3 cellular contexts compared by ENCODE assay signal in the genomic region with DNA sequence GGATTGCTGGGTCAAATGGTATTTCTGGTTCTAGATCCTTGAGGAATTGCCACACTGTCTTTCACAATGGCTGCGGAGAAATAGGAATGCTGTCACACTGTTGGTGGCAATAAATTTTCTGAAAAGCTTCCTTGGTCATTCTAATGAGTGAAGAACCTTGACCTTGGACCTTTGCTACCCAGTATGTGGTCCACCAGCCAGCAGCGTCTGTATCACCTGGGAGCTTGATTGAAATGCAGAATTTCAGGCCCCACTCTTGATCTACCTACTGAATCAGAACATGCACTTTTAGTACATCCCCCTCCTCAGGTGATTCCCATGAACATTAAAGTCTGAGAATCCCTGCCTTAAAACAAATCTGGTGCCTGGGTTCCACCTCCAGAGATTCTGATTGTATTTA.
TF ChIP-seq lines count a peak whose summit lies in the region.

No MANE protein-coding gene starts in this region.

TF ChIP-seq in GM23338, 12 proteins besides CTCF, POLR2A, EP300 and RAD21:
- TF ChIP-seq CREB1 (CRISPR knock-in tag; IDR thresholded peaks at IDR 0.05; ENCODE audit: low read depth) (no peak), EZH2phosphoT487 (IDR thresholded peaks at IDR 0.05; ENCODE audit: unreplicated experiment) (no peak), JUNB (IDR thresholded peaks at IDR 0.05; ENCODE audit: unreplicated experiment) (no peak), STAT1 (IDR thresholded peaks at IDR 0.05; ENCODE audit: unreplicated experiment) (no peak), EZH2 (IDR thresholded peaks at IDR 0.05; ENCODE audit: low read depth, unreplicated experiment) (no peak)
- TF ChIP-seq, protein P1, sequence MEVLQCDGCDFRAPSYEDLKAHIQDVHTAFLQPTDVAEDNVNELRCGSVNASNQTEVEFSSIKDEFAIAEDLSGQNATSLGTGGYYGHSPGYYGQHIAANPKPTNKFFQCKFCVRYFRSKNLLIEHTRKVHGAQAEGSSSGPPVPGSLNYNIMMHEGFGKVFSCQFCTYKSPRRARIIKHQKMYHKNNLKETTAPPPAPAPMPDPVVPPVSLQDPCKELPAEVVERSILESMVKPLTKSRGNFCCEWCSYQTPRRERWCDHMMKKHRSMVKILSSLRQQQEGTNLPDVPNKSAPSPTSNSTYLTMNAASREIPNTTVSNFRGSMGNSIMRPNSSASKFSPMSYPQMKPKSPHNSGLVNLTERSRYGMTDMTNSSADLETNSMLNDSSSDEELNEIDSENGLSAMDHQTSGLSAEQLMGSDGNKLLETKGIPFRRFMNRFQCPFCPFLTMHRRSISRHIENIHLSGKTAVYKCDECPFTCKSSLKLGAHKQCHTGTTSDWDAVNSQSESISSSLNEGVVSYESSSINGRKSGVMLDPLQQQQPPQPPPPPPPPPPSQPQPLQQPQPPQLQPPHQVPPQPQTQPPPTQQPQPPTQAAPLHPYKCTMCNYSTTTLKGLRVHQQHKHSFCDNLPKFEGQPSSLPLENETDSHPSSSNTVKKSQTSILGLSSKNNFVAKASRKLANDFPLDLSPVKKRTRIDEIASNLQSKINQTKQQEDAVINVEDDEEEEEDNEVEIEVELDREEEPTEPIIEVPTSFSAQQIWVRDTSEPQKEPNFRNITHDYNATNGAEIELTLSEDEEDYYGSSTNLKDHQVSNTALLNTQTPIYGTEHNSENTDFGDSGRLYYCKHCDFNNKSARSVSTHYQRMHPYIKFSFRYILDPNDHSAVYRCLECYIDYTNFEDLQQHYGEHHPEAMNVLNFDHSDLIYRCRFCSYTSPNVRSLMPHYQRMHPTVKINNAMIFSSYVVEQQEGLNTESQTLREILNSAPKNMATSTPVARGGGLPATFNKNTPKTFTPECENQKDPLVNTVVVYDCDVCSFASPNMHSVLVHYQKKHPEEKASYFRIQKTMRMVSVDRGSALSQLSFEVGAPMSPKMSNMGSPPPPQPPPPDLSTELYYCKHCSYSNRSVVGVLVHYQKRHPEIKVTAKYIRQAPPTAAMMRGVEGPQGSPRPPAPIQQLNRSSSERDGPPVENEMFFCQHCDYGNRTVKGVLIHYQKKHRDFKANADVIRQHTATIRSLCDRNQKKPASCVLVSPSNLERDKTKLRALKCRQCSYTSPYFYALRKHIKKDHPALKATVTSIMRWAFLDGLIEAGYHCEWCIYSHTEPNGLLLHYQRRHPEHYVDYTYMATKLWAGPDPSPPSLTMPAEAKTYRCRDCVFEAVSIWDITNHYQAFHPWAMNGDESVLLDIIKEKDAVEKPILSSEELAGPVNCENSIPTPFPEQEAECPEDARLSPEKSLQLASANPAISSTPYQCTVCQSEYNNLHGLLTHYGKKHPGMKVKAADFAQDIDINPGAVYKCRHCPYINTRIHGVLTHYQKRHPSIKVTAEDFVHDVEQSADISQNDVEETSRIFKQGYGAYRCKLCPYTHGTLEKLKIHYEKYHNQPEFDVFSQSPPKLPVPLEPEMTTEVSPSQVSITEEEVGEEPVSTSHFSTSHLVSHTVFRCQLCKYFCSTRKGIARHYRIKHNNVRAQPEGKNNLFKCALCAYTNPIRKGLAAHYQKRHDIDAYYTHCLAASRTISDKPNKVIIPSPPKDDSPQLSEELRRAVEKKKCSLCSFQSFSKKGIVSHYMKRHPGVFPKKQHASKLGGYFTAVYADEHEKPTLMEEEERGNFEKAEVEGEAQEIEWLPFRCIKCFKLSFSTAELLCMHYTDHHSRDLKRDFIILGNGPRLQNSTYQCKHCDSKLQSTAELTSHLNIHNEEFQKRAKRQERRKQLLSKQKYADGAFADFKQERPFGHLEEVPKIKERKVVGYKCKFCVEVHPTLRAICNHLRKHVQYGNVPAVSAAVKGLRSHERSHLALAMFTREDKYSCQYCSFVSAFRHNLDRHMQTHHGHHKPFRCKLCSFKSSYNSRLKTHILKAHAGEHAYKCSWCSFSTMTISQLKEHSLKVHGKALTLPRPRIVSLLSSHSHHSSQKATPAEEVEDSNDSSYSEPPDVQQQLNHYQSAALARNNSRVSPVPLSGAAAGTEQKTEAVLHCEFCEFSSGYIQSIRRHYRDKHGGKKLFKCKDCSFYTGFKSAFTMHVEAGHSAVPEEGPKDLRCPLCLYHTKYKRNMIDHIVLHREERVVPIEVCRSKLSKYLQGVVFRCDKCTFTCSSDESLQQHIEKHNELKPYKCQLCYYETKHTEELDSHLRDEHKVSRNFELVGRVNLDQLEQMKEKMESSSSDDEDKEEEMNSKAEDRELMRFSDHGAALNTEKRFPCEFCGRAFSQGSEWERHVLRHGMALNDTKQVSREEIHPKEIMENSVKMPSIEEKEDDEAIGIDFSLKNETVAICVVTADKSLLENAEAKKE (CRISPR knock-in tag; IDR thresholded peaks at IDR 0.05), result no peak

TF ChIP-seq in H1, 55 proteins besides CTCF, POLR2A, EP300 and RAD21:
- TF ChIP-seq SP1 (IDR thresholded peaks at IDR 0.05; ENCODE audit: low read depth, low read length) (no peak), KDM1A (IDR thresholded peaks at IDR 0.05; ENCODE audit: borderline replicate concordance, low read length) (no peak), TEAD4 (IDR thresholded peaks at IDR 0.05; ENCODE audit: low read depth, low read length) (peak; percentile 3; the same call in 1 of the 2 replicates), GTF2F1 (IDR thresholded peaks at IDR 0.05; ENCODE audit: borderline replicate concordance, low read depth, low read length) (no peak), SRF (IDR thresholded peaks at IDR 0.05; ENCODE audit: low read depth, low read length) (no peak)

TF ChIP-seq in SK-N-SH, 30 proteins besides CTCF, POLR2A, EP300 and RAD21:
- TF ChIP-seq, protein P2, sequence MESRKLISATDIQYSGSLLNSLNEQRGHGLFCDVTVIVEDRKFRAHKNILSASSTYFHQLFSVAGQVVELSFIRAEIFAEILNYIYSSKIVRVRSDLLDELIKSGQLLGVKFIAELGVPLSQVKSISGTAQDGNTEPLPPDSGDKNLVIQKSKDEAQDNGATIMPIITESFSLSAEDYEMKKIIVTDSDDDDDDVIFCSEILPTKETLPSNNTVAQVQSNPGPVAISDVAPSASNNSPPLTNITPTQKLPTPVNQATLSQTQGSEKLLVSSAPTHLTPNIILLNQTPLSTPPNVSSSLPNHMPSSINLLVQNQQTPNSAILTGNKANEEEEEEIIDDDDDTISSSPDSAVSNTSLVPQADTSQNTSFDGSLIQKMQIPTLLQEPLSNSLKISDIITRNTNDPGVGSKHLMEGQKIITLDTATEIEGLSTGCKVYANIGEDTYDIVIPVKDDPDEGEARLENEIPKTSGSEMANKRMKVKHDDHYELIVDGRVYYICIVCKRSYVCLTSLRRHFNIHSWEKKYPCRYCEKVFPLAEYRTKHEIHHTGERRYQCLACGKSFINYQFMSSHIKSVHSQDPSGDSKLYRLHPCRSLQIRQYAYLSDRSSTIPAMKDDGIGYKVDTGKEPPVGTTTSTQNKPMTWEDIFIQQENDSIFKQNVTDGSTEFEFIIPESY (IDR thresholded peaks at IDR 0.05; ENCODE audit: borderline replicate concordance, low read depth), result no peak
- TF ChIP-seq TEAD4 (IDR thresholded peaks at IDR 0.05; ENCODE audit: borderline replicate concordance, insufficient read depth) (no peak), SMC3 (IDR thresholded peaks at IDR 0.05; ENCODE audit: low read depth, low read length) (no peak), CHD2 (IDR thresholded peaks at IDR 0.05; ENCODE audit: low read length, partially characterized antibody) (no peak), EZH2phosphoT487 (IDR thresholded peaks at IDR 0.05; ENCODE audit: borderline replicate concordance, low read depth) (no peak), GATA2 (CRISPR knock-in tag; IDR thresholded peaks at IDR 0.05) (no peak), TAF1 (IDR thresholded peaks at IDR 0.05; ENCODE audit: borderline replicate concordance, low read depth, low read length) (no peak), MEF2A (IDR thresholded peaks at IDR 0.05; ENCODE audit: borderline replicate concordance, low read depth) (no peak), SIN3A (IDR thresholded peaks at IDR 0.05; ENCODE audit: borderline replicate concordance, low read depth, low read length) (no peak), FOSL2 (IDR thresholded peaks at IDR 0.05; ENCODE audit: borderline replicate concordance, low read depth) (no peak), MXI1 (IDR thresholded peaks at IDR 0.05; ENCODE audit: low read depth, low read length) (no peak), NRF1 (IDR thresholded peaks at IDR 0.05; ENCODE audit: low read depth, low read length) (no peak), FOXJ3 (CRISPR knock-in tag; IDR thresholded peaks at IDR 0.05) (no peak), POLR2AphosphoS5 (IDR thresholded peaks at IDR 0.05; ENCODE audit: low read depth, low read length) (no peak), NFIC (IDR thresholded peaks at IDR 0.05; ENCODE audit: borderline replicate concordance) (no peak)
- TF ChIP-seq, protein P3, sequence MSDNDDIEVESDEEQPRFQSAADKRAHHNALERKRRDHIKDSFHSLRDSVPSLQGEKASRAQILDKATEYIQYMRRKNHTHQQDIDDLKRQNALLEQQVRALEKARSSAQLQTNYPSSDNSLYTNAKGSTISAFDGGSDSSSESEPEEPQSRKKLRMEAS (IDR thresholded peaks at IDR 0.05; ENCODE audit: low read depth), result no peak
- TF ChIP-seq, protein P4, sequence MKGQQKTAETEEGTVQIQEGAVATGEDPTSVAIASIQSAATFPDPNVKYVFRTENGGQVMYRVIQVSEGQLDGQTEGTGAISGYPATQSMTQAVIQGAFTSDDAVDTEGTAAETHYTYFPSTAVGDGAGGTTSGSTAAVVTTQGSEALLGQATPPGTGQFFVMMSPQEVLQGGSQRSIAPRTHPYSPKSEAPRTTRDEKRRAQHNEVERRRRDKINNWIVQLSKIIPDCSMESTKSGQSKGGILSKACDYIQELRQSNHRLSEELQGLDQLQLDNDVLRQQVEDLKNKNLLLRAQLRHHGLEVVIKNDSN (IDR thresholded peaks at IDR 0.05; ENCODE audit: borderline replicate concordance, low read depth), result no peak
